10 cellular contexts compared by ENCODE assay signal in the genomic region with DNA sequence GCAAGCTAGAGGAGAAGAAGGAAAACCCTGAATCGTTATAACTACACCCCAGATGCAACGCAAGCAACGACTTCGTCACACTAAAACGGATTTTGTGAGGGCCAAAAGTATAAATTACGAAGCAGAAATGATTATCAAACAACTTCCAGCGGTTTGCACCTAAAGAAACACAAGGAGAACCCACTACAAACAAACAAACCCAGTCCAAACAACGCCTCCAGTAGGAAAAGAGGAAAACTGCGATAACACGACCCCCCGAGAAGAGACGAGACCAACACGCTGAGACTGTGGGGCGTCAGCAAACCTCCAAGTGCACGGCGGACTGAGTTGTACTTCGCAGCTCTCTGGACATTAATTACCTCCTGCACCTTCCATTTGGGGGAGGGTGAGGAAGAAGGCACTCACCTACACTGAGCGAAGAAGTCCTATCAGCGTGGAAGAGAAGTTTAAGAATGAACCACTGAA.
DNase-seq lines count a peak whose midpoint lies in the region; ATAC-seq and TF ChIP-seq lines count a peak whose summit lies in the region.
"Had no signal": no experiment of that assay in that cellular context is flagged by ENCODE, and none has a peak within 500 bp of the region (broad histone marks: within the 10 kb centered on the region; RNA-seq: fewer than 3 reads in every experiment).

A gene (plus strand): TSS at position 51 of the 465 bp plus-strand sequence. CDS start 879 bp downstream, outside the sequence.

- TF ChIP-seq CTCF in choroid plexus epithelial cell (conservative IDR thresholded peaks at IDR 0.05; ENCODE audit: low read depth, low read length): peak; percentile 28

- H3K27ac ChIP-seq in skin epidermis: no peak within 1 kb of the TSS
- H3K27ac ChIP-seq: KMS-11 had no signal

- peak within 1 kb of the TSS; percentile 75 for H3K4me3 ChIP-seq in choroid plexus epithelial cell (ENCODE audit: low read depth, low read length)
- H3K4me3 ChIP-seq in skin epidermis: peak within 1 kb of the TSS in 4 of 7 experiments; percentile 6 to 16 (median 9)
- H3K4me3 ChIP-seq: GM12878 had no signal

- peak; percentile 61 for DNase-seq in HCEC 1CT
- peak; percentile 44 for DNase-seq in choroid plexus epithelial cell (ENCODE audit: low read depth)
- DNase-seq in left kidney (ENCODE audit: low read depth, low spot score): peak; percentile 61
- DNase-seq in iPS-NIHi11 (ENCODE audit: low spot score): no peak
- no peak for DNase-seq in effector CD8-positive, alpha-beta T cell (lab: John Stamatoyannopoulos, UW)

- ATAC-seq in HG02884 (IDR thresholded peaks at IDR 0.05; ENCODE audit: unreplicated experiment): no peak
- no peak for ATAC-seq in HG03469 (IDR thresholded peaks at IDR 0.05; ENCODE audit: unreplicated experiment)
- ATAC-seq: GM12878 had no signal

Comparison
In these comparisons a context has a peak if more than half of its experiments do, and no peak if none do; other contexts are left out.
1. DNase-seq: peak in HCEC 1CT (single experiment), choroid plexus epithelial cell (single experiment) and left kidney (single experiment); none in iPS-NIHi11 (single experiment) and effector CD8-positive, alpha-beta T cell (single experiment).